In genomic region chr11:14789879-14790484, GRCh38 we compare ENCODE assay signal across 8 cellular contexts.
A peak's percentile ranks its signal among the peaks of the same experiment; 100 is the strongest.
DNase-seq lines count a peak whose midpoint lies in the region; ATAC-seq and TF ChIP-seq lines count a peak whose summit lies in the region.
"Had no signal": no experiment of that assay in that cellular context is flagged by ENCODE, and none has a peak within 500 bp of the region (broad histone marks: within the 10 kb centered on the region; RNA-seq: fewer than 3 reads in every experiment).

No MANE protein-coding gene starts in this region.

- no peak overlapping the region for H3K4me3 Mint-ChIP-seq in brain
- H3K4me3 Mint-ChIP-seq in naive thymus-derived CD8-positive, alpha-beta T cell: no peak overlapping the region
- H3K4me3 Mint-ChIP-seq: T-cell had no signal

- H3K27ac Mint-ChIP-seq in brain: no peak overlapping the region
- peak overlapping the region in 8 of 10 donors; percentile 49 to 86 (median 76) for H3K27ac Mint-ChIP-seq in naive thymus-derived CD8-positive, alpha-beta T cell

- no peaks in the 10 kb centered on the region for H3K27me3 Mint-ChIP-seq in brain
- no peaks in the 10 kb centered on the region for H3K27me3 Mint-ChIP-seq in naive thymus-derived CD8-positive, alpha-beta T cell
- H3K27me3 Mint-ChIP-seq: T-cell had no signal

- DNase-seq in ELR (ENCODE audit: low read depth) (peak; percentile 13), Kasumi-1 (lab: John Stamatoyannopoulos, UW) (peak; percentile 24 to 62), mesenteric fat pad (ENCODE audit: low spot score) (no peak)
- DNase-seq in naive thymus-derived CD8-positive, alpha-beta T cell: peak in 2 of 10 donors; percentile 27 to 33
- no peak for DNase-seq in central memory CD4-positive, alpha-beta T cell
- DNase-seq: T-cell had no signal

- no peaks in the 10 kb centered on the region for H3K9me3 Mint-ChIP-seq in brain
- H3K9me3 Mint-ChIP-seq in naive thymus-derived CD8-positive, alpha-beta T cell: no peaks in the 10 kb centered on the region
- H3K9me3 Mint-ChIP-seq: T-cell had no signal

- no peaks in the 10 kb centered on the region for H3K4me1 Mint-ChIP-seq in brain
- H3K4me1 Mint-ChIP-seq in naive thymus-derived CD8-positive, alpha-beta T cell: peaks cover 10 to 32% (median 21%) of the 10 kb centered on the region in 4 donors

- peak; percentile 42 to 61 for ATAC-seq in naive thymus-derived CD8-positive, alpha-beta T cell
- no peak for ATAC-seq in GM18861 (IDR thresholded peaks at IDR 0.05; ENCODE audit: unreplicated experiment)

- H3K36me3 Mint-ChIP-seq in brain: no peaks in the 10 kb centered on the region
- peaks cover 0 to 58% (median 13%) of the 10 kb centered on the region in 3 donors for H3K36me3 Mint-ChIP-seq in naive thymus-derived CD8-positive, alpha-beta T cell

- POLR2A ChIA-PET in naive thymus-derived CD8-positive, alpha-beta T cell (lab: Charles Lee): interaction anchor here (0.8 to 1.1 kb wide), 3 partner anchors 16 to 145 kb away, joined by 3 to 5 read pairs (median 4); no protein-coding TSS in a partner anchor

- TF ChIP-seq CTCF in brain (conservative IDR thresholded peaks at IDR 0.05): peak; percentile 63 to 73

Comparison
In these comparisons a context has a peak if more than half of its experiments do, and no peak if none do; other contexts are left out.
1. DNase-seq: peak in ELR (single experiment) and Kasumi-1 (2 of 2); none in central memory CD4-positive, alpha-beta T cell (single experiment) and mesenteric fat pad (single experiment).
2. H3K27ac Mint-ChIP-seq: peak in naive thymus-derived CD8-positive, alpha-beta T cell (8 of 10); none in brain (0 of 5).